ENCODE assay signal across 26 cellular contexts in genomic region chr2:33436083-33436482, GRCh38. TPM values are rescaled to one million over a fixed set of nuclear protein-coding genes. Genes with fewer than 3 reads are reported as not detected.
A peak's percentile ranks its signal among the peaks of the same experiment; 100 is the strongest.
DNase-seq lines count a peak whose midpoint lies in the region; ATAC-seq, FAIRE-seq and TF ChIP-seq lines count a peak whose summit lies in the region.
"Had no signal": no experiment of that assay in that cellular context is flagged by ENCODE, and none has a peak within 500 bp of the region (broad histone marks: within the 10 kb centered on the region; RNA-seq: fewer than 3 reads in every experiment).

No MANE protein-coding gene starts in this region.

- H3F3A ChIP-seq in SK-N-SH (replicated peaks; ENCODE audit: insufficient read depth): peaks cover 31% of the 10 kb centered on the region

- H3K4me3 ChIP-seq in A549 (no peak overlapping the region), SK-N-SH (ENCODE audit: low read depth in 2 of 2, low read length in 1 of 2) (no peak overlapping the region; a peak in 2 of 4 replicates)
- H3K4me3 ChIP-seq in CD8-positive, alpha-beta memory T cell (ENCODE audit: low read length): no peak overlapping the region
- H3K4me3 ChIP-seq: colonic mucosa, ovary, Peyer's patch, sigmoid colon, SK-N-MC had no signal

- no peak overlapping the region for H2AFZ ChIP-seq in SK-N-SH (ENCODE audit: low read depth)

- no peaks in the 10 kb centered on the region for H3K9me2 ChIP-seq in SK-N-SH

- TF ChIP-seq EP300 in A549 (IDR thresholded peaks at IDR 0.05) (no peak), SK-N-SH (IDR thresholded peaks at IDR 0.05; ENCODE audit: borderline replicate concordance in 1 of 2, low read depth in 1 of 2, low read length in 1 of 2) (no peak)

- H3K4me1 ChIP-seq in A549 (peaks cover 13% of the 10 kb centered on the region), SK-N-SH (ENCODE audit: control insufficient read depth in 1 of 2, insufficient read depth in 2 of 2, low read depth in 1 of 2, low read length in 1 of 2) (peaks cover 0 to 9% of the 10 kb centered on the region in 2 experiments; a peak in 2 of 4 replicates)
- no peaks in the 10 kb centered on the region for H3K4me1 ChIP-seq in CD8-positive, alpha-beta memory T cell (ENCODE audit: insufficient read depth, low read length)
- H3K4me1 ChIP-seq: colonic mucosa, Peyer's patch had no signal

- no peaks in the 10 kb centered on the region for H3K4me1 Mint-ChIP-seq in CD8-positive, alpha-beta memory T cell

- H3K79me2 ChIP-seq in SK-N-SH (ENCODE audit: insufficient read depth): peaks cover 9% of the 10 kb centered on the region; the same call in 1 of the 2 replicates

- H3K9me3 Mint-ChIP-seq in CD8-positive, alpha-beta memory T cell: no peaks in the 10 kb centered on the region
- H3K9me3 Mint-ChIP-seq: activated T-cell treated with anti-CD3 and anti-CD28 coated beads, Interleukin-2, amount 50 U/mL, for 24 hours; H9; natural killer cell treated with Interleukin-12 subunit alpha and Interleukin-12 subunit beta and Interleukin-15 and Interleukin-18, amount 100 ng/mL, for 72 hours had no signal

- no peak overlapping the region for H3K27ac ChIP-seq in A549
- peak overlapping the region; percentile 88 to 92 for H3K27ac ChIP-seq in SK-N-SH (ENCODE audit: low read depth in 2 of 2, low read length in 1 of 2)
- no peak overlapping the region for H3K27ac ChIP-seq in CD8-positive, alpha-beta memory T cell (ENCODE audit: low read depth, low read length)
- H3K27ac ChIP-seq: colonic mucosa, ovary, Peyer's patch, SK-N-MC had no signal

- no peaks in the 10 kb centered on the region for H3K27me3 ChIP-seq in SK-N-SH (ENCODE audit: insufficient read depth)
- no peaks in the 10 kb centered on the region for H3K27me3 ChIP-seq in CD8-positive, alpha-beta memory T cell (ENCODE audit: insufficient read depth, low read length, poor library complexity, severe bottlenecking)
- H3K27me3 ChIP-seq: colonic mucosa, ovary, Peyer's patch, sigmoid colon, upper lobe of left lung had no signal

- no peak overlapping the region for H3K27ac Mint-ChIP-seq in CD8-positive, alpha-beta memory T cell
- H3K27ac Mint-ChIP-seq: activated T-cell treated with anti-CD3 and anti-CD28 coated beads, Interleukin-2, amount 50 U/mL, for 24 hours; H9; natural killer cell treated with Interleukin-12 subunit alpha and Interleukin-12 subunit beta and Interleukin-15 and Interleukin-18, amount 100 ng/mL, for 72 hours had no signal

- FAIRE-seq in A549 (lab: Jason Lieb, UNC): no peak

- H3K4me2 ChIP-seq in A549: peak overlapping the region; percentile 18; the same call in 1 of the 3 replicates
- H3K4me2 ChIP-seq in SK-N-SH: peak overlapping the region; percentile 24; the same call in 1 of the 2 replicates

- no peaks in the 10 kb centered on the region for H4K20me1 ChIP-seq in SK-N-SH (ENCODE audit: insufficient read depth)

- TF ChIP-seq RAD21 in A549 (conservative IDR thresholded peaks at IDR 0.05 in 1 of 2, IDR thresholded peaks at IDR 0.05 in 1 of 2): no peak
- TF ChIP-seq RAD21 in SK-N-SH (IDR thresholded peaks at IDR 0.05; ENCODE audit: low read length): no peak

- TF ChIP-seq CTCF in A549 (IDR thresholded peaks at IDR 0.05): no peak
- no peak for TF ChIP-seq CTCF in SK-N-SH (IDR thresholded peaks at IDR 0.05)

- CTCF ChIA-PET in A549 (lab: Yijun Ruan, JAX): interaction anchor here (0.9 to 1.2 kb wide), 3 partner anchors 23 to 41 kb away, joined by 3 read pairs; no protein-coding TSS in a partner anchor
- CTCF ChIA-PET in SK-N-SH (lab: Yijun Ruan, JAX): interaction anchor here (0.7 kb wide), 1 partner anchor 975 kb away, joined by 3 read pairs; no protein-coding TSS in a partner anchor
- CTCF ChIA-PET in CD8-positive, alpha-beta memory T cell (lab: Charles Lee): no interaction called here

- H3K27me3 Mint-ChIP-seq in CD8-positive, alpha-beta memory T cell: peaks cover 9 to 39% of the 10 kb centered on the region in 2 donors

- DNase-seq in A549 (ENCODE audit: low read depth in 1 of 2, low spot score in 1 of 2) (no peak), SK-N-SH (no peak), left kidney (ENCODE audit: low read depth, low spot score) (peak; percentile 33), pulmonary artery endothelial cell (ENCODE audit: low read depth, low spot score) (peak; percentile 69), NOMO-1 treated with dmso at 0.1 percent for 144 hours (lab: John Stamatoyannopoulos, UW; ENCODE audit: unreplicated experiment) (no peak), RKO (ENCODE audit: low spot score) (no peak), hippocampal formation (lab: John Stamatoyannopoulos, UW) (no peak)
- no peak for DNase-seq in CD8-positive, alpha-beta memory T cell
- DNase-seq: activated CD4-positive, alpha-beta T cell treated with anti-CD3 and anti-CD28 coated beads for 4 hours; activated naive CD4-positive, alpha-beta T cell; activated T-cell treated with anti-CD3 and anti-CD28 coated beads, Interleukin-2, amount 50 U/mL, for 24 hours; C1 segment of cervical spinal cord; colonic mucosa; EL; glutamatergic neuron; H9; NCI-H1694; NCI-H2171; NCI-H524 treated with DMSO at 0.1 percent for 48 hours; ovary; Peyer's patch; sigmoid colon; stimulated activated CD8-positive, alpha-beta memory T cell treated with anti-CD3 and anti-CD28 coated beads, Interleukin-4, amount 100 ng/mL, for 48 hours; upper lobe of left lung had no signal

- peak overlapping the region; percentile 60; the same call in 1 of the 2 replicates for H3K9ac ChIP-seq in SK-N-SH

- 70% methylated on average over 1 of the region's 1 CpG for WGBS in A549 (ENCODE audit: missing lambda C conversion rate)
- WGBS in SK-N-SH (ENCODE audit: low lambda C conversion rate): 44% methylated on average over 1 of the region's 1 CpG

- no peak overlapping the region for H3K4me3 Mint-ChIP-seq in CD8-positive, alpha-beta memory T cell
- H3K4me3 Mint-ChIP-seq: activated T-cell treated with anti-CD3 and anti-CD28 coated beads, Interleukin-2, amount 50 U/mL, for 24 hours; H9; natural killer cell treated with Interleukin-12 subunit alpha and Interleukin-12 subunit beta and Interleukin-15 and Interleukin-18, amount 100 ng/mL, for 72 hours had no signal

- POLR2A ChIA-PET in A549 (lab: Yijun Ruan, JAX) (no interaction called here), SK-N-SH (lab: Yijun Ruan, JAX) (no interaction called here)
- POLR2A ChIA-PET in CD8-positive, alpha-beta memory T cell (lab: Charles Lee): no interaction called here

- ATAC-seq in A549: no peak
- ATAC-seq: natural killer cell treated with Interleukin-12 subunit alpha and Interleukin-12 subunit beta and Interleukin-15 and Interleukin-18, amount 100 ng/mL, for 72 hours had no signal

- no peak for TF ChIP-seq POLR2A in A549 (IDR thresholded peaks at IDR 0.05; ENCODE audit: low read length)

- H3K36me3 ChIP-seq in SK-N-SH (replicated peaks in 1 of 2; ENCODE audit: control insufficient read depth in 1 of 2, insufficient read depth in 2 of 2, low read length in 1 of 2): no peaks in the 10 kb centered on the region
- no peaks in the 10 kb centered on the region for H3K36me3 ChIP-seq in CD8-positive, alpha-beta memory T cell (ENCODE audit: insufficient read depth, low read length)
- H3K36me3 ChIP-seq: colonic mucosa, ovary, Peyer's patch, sigmoid colon, upper lobe of left lung had no signal

- no peaks in the 10 kb centered on the region for H3K9me3 ChIP-seq in A549
- H3K9me3 ChIP-seq in SK-N-SH: no peaks in the 10 kb centered on the region
- H3K9me3 ChIP-seq in CD8-positive, alpha-beta memory T cell (ENCODE audit: low read length): no peaks in the 10 kb centered on the region
- H3K9me3 ChIP-seq: colonic mucosa, ovary, Peyer's patch, sigmoid colon, upper lobe of left lung had no signal

- no peaks in the 10 kb centered on the region for H3K36me3 Mint-ChIP-seq in CD8-positive, alpha-beta memory T cell
- H3K36me3 Mint-ChIP-seq: natural killer cell treated with Interleukin-12 subunit alpha and Interleukin-12 subunit beta and Interleukin-15 and Interleukin-18, amount 100 ng/mL, for 72 hours had no signal

TF ChIP-seq in A549, 52 proteins besides CTCF, POLR2A, EP300 and RAD21 (continues in another document):
- no peak for TF ChIP-seq EHMT2 (IDR thresholded peaks at IDR 0.05; ENCODE audit: low read depth)
- TF ChIP-seq PHF8 (IDR thresholded peaks at IDR 0.05; ENCODE audit: borderline replicate concordance, low read depth): no peak
- TF ChIP-seq JUN (IDR thresholded peaks at IDR 0.05): no peak
- TF ChIP-seq HOXA7 (CRISPR knock-in tag; IDR thresholded peaks at IDR 0.05): no peak
- TF ChIP-seq CBX2 (IDR thresholded peaks at IDR 0.05; ENCODE audit: borderline replicate concordance, low read depth): no peak
- no peak for TF ChIP-seq KDM5A (IDR thresholded peaks at IDR 0.05)

TF ChIP-seq in SK-N-SH, 30 proteins besides CTCF, POLR2A, EP300 and RAD21:
- no peak for TF ChIP-seq POLR2AphosphoS5 (IDR thresholded peaks at IDR 0.05; ENCODE audit: low read depth, low read length)
- TF ChIP-seq CHD2 (IDR thresholded peaks at IDR 0.05; ENCODE audit: low read length, partially characterized antibody): no peak
- TF ChIP-seq MAX (IDR thresholded peaks at IDR 0.05; ENCODE audit: low read depth): 0 out of 2 replicates have a peak, but pooled peaks have one; percentile 9
- TF ChIP-seq MEF2A (IDR thresholded peaks at IDR 0.05; ENCODE audit: borderline replicate concordance, low read depth): 0 out of 2 replicates have a peak, but pooled peaks have one; percentile 28
- no peak for TF ChIP-seq USF2 (IDR thresholded peaks at IDR 0.05; ENCODE audit: borderline replicate concordance, low read depth, low read length)

RNA-seq across cellular contexts. Expression of gene RASGRP3, which starts 40.4 kb away (rescaled TPM):
- 1.7 and 3.1 TPM in 2 replicates for polyA plus RNA-seq in A549 (2011; rRNA removed)
- polyA plus RNA-seq in A549 (2012; cell fraction: cytosol; rRNA removed): 0.25 and 0.32 TPM in 2 replicates
- polyA plus RNA-seq in A549 (2012; cell fraction: nucleus; rRNA removed): 0.25 and 0.48 TPM in 2 replicates
- 1.5 to 1.7 TPM (median 1.5 TPM) in 3 replicates for polyA plus RNA-seq in A549 (2017; fragmentation: RNase III; extraction: RNeasy Plus Mini Kit Qiagen cat#74134 plus additional on column Dnase treatment)
- 1.2 and 2.8 TPM in 2 replicates for polyA minus RNA-seq in A549 (2011; rRNA and poly(A)+ RNA removed)
- 72.5 and 152 TPM in 2 replicates for polyA plus RNA-seq in SK-N-SH (2012; rRNA removed)
- 26.2 and 31.8 TPM in 2 replicates for polyA plus RNA-seq in SK-N-SH (2012; cell fraction: cytosol; rRNA removed)
- 604 and 757 TPM in 2 replicates for polyA plus RNA-seq in SK-N-SH (2012; cell fraction: nucleus; rRNA removed)
- total RNA-seq in pulmonary artery endothelial cell: 15.7 and 21.8 TPM in 2 replicates
- total RNA-seq in CD8-positive, alpha-beta memory T cell: 1 to 10 TPM; 3.1 to 3.5 TPM
- 3.6 TPM for polyA plus RNA-seq in CD8-positive, alpha-beta memory T cell
- total RNA-seq: H9 had no signal

Comparison
In these comparisons a context has a peak if more than half of its experiments do, and no peak if none do; other contexts are left out.
1. DNase-seq: peak in left kidney (single experiment) and pulmonary artery endothelial cell (single experiment); none in A549 (0 of 2), SK-N-SH (single experiment), NOMO-1 treated with dmso at 0.1 percent for 144 hours (single experiment), RKO (single experiment), hippocampal formation (0 of 2) and CD8-positive, alpha-beta memory T cell (0 of 5).
2. H3K27ac ChIP-seq: peak in SK-N-SH (2 of 2); none in A549 (0 of 2) and CD8-positive, alpha-beta memory T cell (single experiment).
3. Of the 12 proteins assayed by ChIP-seq in both A549 and SK-N-SH: peak only in A549: none; only in SK-N-SH: MAX; in both: none; in neither: 11.